In genomic region chr4:183407635-183408463, GRCh38 we compare ENCODE assay signal across 8 cellular contexts. TPM values are rescaled to one million over a fixed set of nuclear protein-coding genes. Genes with fewer than 3 reads are reported as not detected.
DNase-seq lines count a peak whose midpoint lies in the region; ATAC-seq, FAIRE-seq and TF ChIP-seq lines count a peak whose summit lies in the region.

No MANE protein-coding gene starts in this region.

- H3K27me3 ChIP-seq in left ventricle myocardium inferior (ENCODE audit: low read depth) (no peaks in the 10 kb centered on the region), K562 (ENCODE audit: control insufficient read depth in 2 of 2, insufficient read depth in 2 of 2, low read length in 2 of 2) (no peaks in the 10 kb centered on the region), mucosa of stomach (ENCODE audit: control insufficient read depth, insufficient read depth, low read length) (no peaks in the 10 kb centered on the region), vagina (no peaks in the 10 kb centered on the region)

- TF ChIP-seq CTCF in left ventricle myocardium inferior (IDR thresholded peaks at IDR 0.05; ENCODE audit: borderline replicate concordance), result no peak
- no peak for TF ChIP-seq CTCF in K562 (IDR thresholded peaks at IDR 0.05 in 2 of 3, conservative IDR thresholded peaks at IDR 0.05 in 1 of 3; ENCODE audit: insufficient read depth in 2 of 3, low read depth in 1 of 3, low read length in 3 of 3)
- no peak for TF ChIP-seq CTCF in vagina (IDR thresholded peaks at IDR 0.05)

- peak overlapping the region; percentile 56 for H3K27ac ChIP-seq in left ventricle myocardium inferior (replicated peaks)
- H3K27ac ChIP-seq in K562 (ENCODE audit: extremely low read depth, low read depth, low read length), result no peak overlapping the region
- peak overlapping the region; percentile 59 for H3K27ac ChIP-seq in vagina

- H2AFZ ChIP-seq in K562 (ENCODE audit: low read depth, low read length), result peak overlapping the region; percentile 97

- H3K4me3 ChIP-seq in left ventricle myocardium inferior (peak overlapping the region; percentile 62), K562 (peak overlapping the region; percentile 38; the same call in 1 of the 2 replicates), mucosa of stomach (ENCODE audit: low read length) (peak overlapping the region; percentile 79), vagina (peak overlapping the region; percentile 40 to 48)

- TF ChIP-seq EP300 in K562 (IDR thresholded peaks at IDR 0.05; ENCODE audit: low read length), result no peak

- peaks cover 7% of the 10 kb centered on the region for H3K4me1 ChIP-seq in left ventricle myocardium inferior
- peaks cover 1 to 7% of the 10 kb centered on the region in 2 experiments; a peak in 4 of 5 replicates for H3K4me1 ChIP-seq in K562 (replicated peaks in 1 of 2; ENCODE audit: control insufficient read depth in 2 of 2, insufficient read depth in 2 of 2, low read length in 2 of 2)
- H3K4me1 ChIP-seq in mucosa of stomach (ENCODE audit: control insufficient read depth, insufficient read depth, low read length), result peaks cover 30% of the 10 kb centered on the region
- H3K4me1 ChIP-seq in vagina, result no peaks in the 10 kb centered on the region

- peak overlapping the region; percentile 76; the same call in 1 of the 2 replicates for H3K4me2 ChIP-seq in K562 (ENCODE audit: insufficient read depth, low read length)

- FAIRE-seq in K562 (lab: Jason Lieb, UNC), result no peak

- H4K20me1 ChIP-seq in K562 (replicated peaks; ENCODE audit: control insufficient read depth, insufficient read depth, low read length), result no peaks in the 10 kb centered on the region

- no peaks in the 10 kb centered on the region for H3K9me1 ChIP-seq in K562 (ENCODE audit: control insufficient read depth, insufficient read depth, low read length)

- BruUV-seq in K562 (replicated peaks; lab: Mats Ljungman, UMichigan), result no TSS peak

- in situ Hi-C loops in K562 (cut with MboI), result loop anchor here (10.0 kb wide), 2 partner anchors 133 to 333 kb away; no protein-coding TSS in a partner anchor

- 27% methylated on average over 6 of the region's 8 CpGs for WGBS in K562 (ENCODE audit: insufficient coverage, low coverage, missing lambda C conversion rate)

- ATAC-seq in left cardiac atrium (no peak), K562 (no peak), GM19351 (IDR thresholded peaks at IDR 0.05; ENCODE audit: unreplicated experiment) (no peak)

- DNase-seq in left ventricle myocardium inferior (no peak), left cardiac atrium (no peak), K562 (ENCODE audit: extremely low read depth in 1 of 4, low spot score in 3 of 4) (no peak), vagina (ENCODE audit: extremely low spot score in 2 of 2) (no peak), head of caudate nucleus (no peak), HuH-7.5 (ENCODE audit: low spot score) (no peak)

- H3K9ac ChIP-seq in K562 (ENCODE audit: insufficient read depth in 1 of 2, low read depth in 2 of 2, low read length in 2 of 2) (peak overlapping the region in 1 of 2 experiments; percentile 39; a peak in 2 of 4 replicates), mucosa of stomach (ENCODE audit: low read length) (peak overlapping the region; percentile 81)

- H3K79me2 ChIP-seq in K562 (ENCODE audit: control insufficient read depth, insufficient read depth, low read length), result no peaks in the 10 kb centered on the region

- CTCF ChIA-PET in K562 (lab: Yijun Ruan, JAX; ENCODE audit: low intra/inter-chr PET ratio), result interaction anchor here (0.7 to 0.9 kb wide), 2 partner anchors 9 to 146 kb away, joined by 4 to 9 read pairs; no protein-coding TSS in a partner anchor

- intact Hi-C loops in left ventricle myocardium inferior (cut with micrococcal nuclease) (no loop called here), left cardiac atrium (cut with DNase I) (no loop called here), K562 (cut with micrococcal nuclease) (loop anchor here (1.0 to 2.0 kb wide), 4 partner anchors 43 to 469 kb away; no protein-coding TSS in a partner anchor), vagina (cut with DNase I) (no loop called here), head of caudate nucleus (cut with DNase I) (loop anchor here (10.0 kb wide), 2 partner anchors 143 to 333 kb away; no protein-coding TSS in a partner anchor)

- H3K36me3 ChIP-seq in left ventricle myocardium inferior (no peaks in the 10 kb centered on the region), K562 (ENCODE audit: control insufficient read depth, insufficient read depth, low read length) (no peaks in the 10 kb centered on the region), mucosa of stomach (ENCODE audit: control insufficient read depth, insufficient read depth, low read length) (no peaks in the 10 kb centered on the region), vagina (no peaks in the 10 kb centered on the region)

- TF ChIP-seq POLR2A in K562 (conservative IDR thresholded peaks at IDR 0.05) (no peak), vagina (IDR thresholded peaks at IDR 0.05) (no peak)

- H3K9me3 ChIP-seq in left ventricle myocardium inferior (replicated peaks) (no peaks in the 10 kb centered on the region), K562 (replicated peaks; ENCODE audit: control insufficient read depth, insufficient read depth, low read depth, low read length) (no peaks in the 10 kb centered on the region), mucosa of stomach (ENCODE audit: control insufficient read depth, low read length) (no peaks in the 10 kb centered on the region), vagina (no peaks in the 10 kb centered on the region)

- POLR2A ChIA-PET in K562 (lab: Yijun Ruan, JAX), result interaction anchor here (0.6 to 1.5 kb wide), 2 partner anchors 9 to 91 kb away, joined by 3 to 4 read pairs; no protein-coding TSS in a partner anchor

- TF ChIP-seq RAD21 in K562 (CRISPR knock-in tag; conservative IDR thresholded peaks at IDR 0.05 in 1 of 2, IDR thresholded peaks at IDR 0.05 in 1 of 2), result no peak

TF ChIP-seq in K562, 482 proteins besides CTCF, POLR2A, EP300 and RAD21 (continues in another document):
- TF ChIP-seq ZBTB26 (CRISPR knock-in tag; IDR thresholded peaks at IDR 0.05), result peak; percentile 78; the same call in 1 of the 2 replicates
- no peak for TF ChIP-seq CHD4 (IDR thresholded peaks at IDR 0.05; ENCODE audit: insufficient read depth, insufficient replicate concordance, low read depth, low read length, poor library complexity, severe bottlenecking)
- peak; percentile 97 for TF ChIP-seq THRAP3 (IDR thresholded peaks at IDR 0.05; ENCODE audit: borderline replicate concordance)
- TF ChIP-seq TOE1 (IDR thresholded peaks at IDR 0.05; ENCODE audit: borderline replicate concordance), result peak; percentile 29; the same call in 1 of the 2 replicates
- no peak for TF ChIP-seq TOE1 (CRISPR knock-in tag; IDR thresholded peaks at IDR 0.05; ENCODE audit: borderline replicate concordance, low read depth)
- no peak for TF ChIP-seq COPS2 (conservative IDR thresholded peaks at IDR 0.05)
- TF ChIP-seq PHB2 (IDR thresholded peaks at IDR 0.05; ENCODE audit: low read depth), result peak; percentile 59; the same call in 1 of the 2 replicates
- TF ChIP-seq RBM39 (optimal IDR thresholded peaks at IDR 0.05; ENCODE audit: low read depth, low read length), result no peak
- no peak for TF ChIP-seq ZBTB33 (CRISPR knock-in tag; IDR thresholded peaks at IDR 0.05)
- TF ChIP-seq CSDE1 (IDR thresholded peaks at IDR 0.05), result peak in 1 of 2 experiments; percentile 61; a peak in 2 of 4 replicates
- no peak for TF ChIP-seq MAFF (IDR thresholded peaks at IDR 0.05; ENCODE audit: low read length)

RNA-seq across cellular contexts. Expression of gene CDKN2AIP, which starts 36.6 kb away (rescaled TPM):
- total RNA-seq in left ventricle myocardium inferior (8.5 TPM), left cardiac atrium (10 to 100 TPM in 1 of 2 donors, 1 to 10 TPM in 1; 8.7 to 11.2 TPM), K562 (2014; rRNA removed) (18.0 and 21.5 TPM in 2 replicates), K562 (2014; rRNA removed; fragmentation: Illumina TruSeq; extraction: Trizol) (21.2 and 21.7 TPM in 2 replicates), K562 (2015; rRNA removed; fragmentation: Illumina TruSeq; extraction: Trizol) (19.5 and 19.8 TPM in 2 replicates), K562 (2021) (20.3 and 20.9 TPM in 2 replicates), vagina (15.0 TPM)
- total RNA-seq in K562 (2011; cell fraction: chromatin; rRNA removed; ENCODE audit: low replicate concordance), result 14.8 and 35.4 TPM in 2 replicates
- 14.2 and 14.5 TPM in 2 replicates for total RNA-seq in K562 (2011; cell fraction: nucleolus; rRNA removed)
- 15.3 and 16.4 TPM in 2 replicates for total RNA-seq in K562 (2011; cell fraction: nucleoplasm; rRNA removed)
- polyA plus RNA-seq in K562 (2011; rRNA removed) (21.4 and 22.0 TPM in 2 replicates), K562 (2014; fragmentation: Illumina TruSeq; extraction: Trizol) (17.7 and 18.8 TPM in 2 replicates), K562 (2014; fragmentation: Nextera tagmentation; extraction: Ambion mirVana) (1 to 10 TPM; 5.9 to 7.7 TPM), K562 (2014; rRNA removed) (19.7 and 20.3 TPM in 2 replicates)
- 8.4 and 8.8 TPM in 2 replicates for polyA plus RNA-seq in K562 (2011; cell fraction: cytosol; rRNA removed)
- 10.5 and 19.4 TPM in 2 replicates for polyA plus RNA-seq in K562 (2011; cell fraction: nucleus; rRNA removed)
- polyA plus RNA-seq in K562 (2012), result 14.6 and 18.2 TPM in 2 replicates
- polyA minus RNA-seq in K562 (2011; rRNA and poly(A)+ RNA removed), result 23.9 and 24.1 TPM in 2 replicates
- 8.8 and 9.3 TPM in 2 replicates for polyA minus RNA-seq in K562 (2011; cell fraction: cytosol; rRNA and poly(A)+ RNA removed)
- polyA minus RNA-seq in K562 (2011; cell fraction: nucleus; rRNA and poly(A)+ RNA removed), result 26.8 and 64.6 TPM in 2 replicates

Comparison
In these comparisons a context has a peak if more than half of its experiments do, and no peak if none do; other contexts are left out.
1. intact Hi-C loops: an anchor here in K562 (1.0 to 2.0 kb wide) and head of caudate nucleus (10.0 kb wide); none called in left ventricle myocardium inferior, left cardiac atrium and vagina.